ENCODE assay signal across 27 cellular contexts in genomic region chr2:37262510-37262909, GRCh38. TPM values are rescaled to one million over a fixed set of nuclear protein-coding genes. Genes with fewer than 3 reads are reported as not detected.
DNase-seq lines count a peak whose midpoint lies in the region; ATAC-seq and TF ChIP-seq lines count a peak whose summit lies in the region.
"Had no signal": no experiment of that assay in that cellular context is flagged by ENCODE, and none has a peak within 500 bp of the region (broad histone marks: within the 10 kb centered on the region; RNA-seq: fewer than 3 reads in every experiment).

No MANE protein-coding gene starts in this region.

- H3K9me3 Mint-ChIP-seq in MCF 10A (ENCODE audit: unreplicated experiment), result no peaks in the 10 kb centered on the region
- H3K9me3 Mint-ChIP-seq in activated T-helper 17 cell treated with anti-CD3 and anti-CD28 coated beads, Interleukin-2, amount 50 U/mL, for 72 hours, result no peaks in the 10 kb centered on the region
- H3K9me3 Mint-ChIP-seq in stimulated activated naive B cell treated with anti-CD40 and anti-IgM and Interleukin-4, amounts not matched to agents 10 μg/mL and 1 μg/mL and 100 μg/mL, for 72 hours, result no peaks in the 10 kb centered on the region
- H3K9me3 Mint-ChIP-seq: activated T-cell treated with anti-CD3 and anti-CD28 coated beads, Interleukin-2, amount 50 U/mL, for 4 hours; CD8-positive, alpha-beta memory T cell; naive thymus-derived CD8-positive, alpha-beta T cell had no signal

- no peak overlapping the region for H3K4me3 Mint-ChIP-seq in MCF 10A (ENCODE audit: unreplicated experiment)
- no peak overlapping the region for H3K4me3 Mint-ChIP-seq in activated T-helper 17 cell treated with anti-CD3 and anti-CD28 coated beads, Interleukin-2, amount 50 U/mL, for 72 hours
- H3K4me3 Mint-ChIP-seq in stimulated activated naive B cell treated with anti-CD40 and anti-IgM and Interleukin-4, amounts not matched to agents 10 μg/mL and 1 μg/mL and 100 μg/mL, for 72 hours, result no peak overlapping the region
- H3K4me3 Mint-ChIP-seq: activated T-cell treated with anti-CD3 and anti-CD28 coated beads, Interleukin-2, amount 50 U/mL, for 4 hours; naive thymus-derived CD8-positive, alpha-beta T cell had no signal

- H3K4me1 Mint-ChIP-seq in MCF 10A (ENCODE audit: insufficient read depth, unreplicated experiment), result no peaks in the 10 kb centered on the region
- peaks cover 5% of the 10 kb centered on the region for H3K4me1 Mint-ChIP-seq in activated T-helper 17 cell treated with anti-CD3 and anti-CD28 coated beads, Interleukin-2, amount 50 U/mL, for 72 hours
- H3K4me1 Mint-ChIP-seq in stimulated activated naive B cell treated with anti-CD40 and anti-IgM and Interleukin-4, amounts not matched to agents 10 μg/mL and 1 μg/mL and 100 μg/mL, for 72 hours, result peaks cover 12 to 18% of the 10 kb centered on the region in 2 donors
- H3K4me1 Mint-ChIP-seq: CD8-positive, alpha-beta memory T cell had no signal

- BruUV-seq in MCF 10A (replicated peaks; lab: Mats Ljungman, UMichigan), result no TSS peak

- no peak overlapping the region for H3K4me3 ChIP-seq in breast epithelium
- no peak overlapping the region for H3K4me3 ChIP-seq in NB4 (ENCODE audit: low read depth, low read length)
- no peak overlapping the region for H3K4me3 ChIP-seq in HAP-1
- H3K4me3 ChIP-seq: SJCRH30, skin epidermis, stomach, thyroid gland had no signal

- peaks cover 67% of the 10 kb centered on the region for H3K36me3 Mint-ChIP-seq in MCF 10A (ENCODE audit: insufficient read depth, unreplicated experiment)
- peaks cover 90% of the 10 kb centered on the region for H3K36me3 Mint-ChIP-seq in activated T-helper 17 cell treated with anti-CD3 and anti-CD28 coated beads, Interleukin-2, amount 50 U/mL, for 72 hours (ENCODE audit: low read depth)
- H3K36me3 Mint-ChIP-seq in stimulated activated naive B cell treated with anti-CD40 and anti-IgM and Interleukin-4, amounts not matched to agents 10 μg/mL and 1 μg/mL and 100 μg/mL, for 72 hours, result peaks cover 3 to 35% of the 10 kb centered on the region in 2 donors

- H3K36me3 ChIP-seq in breast epithelium (no peaks in the 10 kb centered on the region), HAP-1 (replicated peaks) (peaks cover 20% of the 10 kb centered on the region)

- no peak for ATAC-seq in activated T-helper 17 cell treated with anti-CD3 and anti-CD28 coated beads, Interleukin-2, amount 50 U/mL, for 72 hours (replicated peaks)
- no peak for ATAC-seq in stimulated activated naive B cell treated with anti-CD40 and anti-IgM and Interleukin-4, amounts not matched to agents 10 μg/mL and 1 μg/mL and 100 μg/mL, for 72 hours (replicated peaks)
- ATAC-seq in GM21529 (IDR thresholded peaks at IDR 0.05; ENCODE audit: unreplicated experiment), result no peak
- ATAC-seq: activated T-cell treated with anti-CD3 and anti-CD28 coated beads, Interleukin-2, amount 50 U/mL, for 4 hours; left lobe of liver; naive thymus-derived CD8-positive, alpha-beta T cell had no signal

- POLR2A ChIA-PET in MCF 10A (lab: Yijun Ruan, JAX), result interaction anchor here (1.4 kb wide), 1 partner anchor 12 kb away, joined by 7 read pairs; no protein-coding TSS in a partner anchor

- H3K27me3 ChIP-seq in breast epithelium (no peaks in the 10 kb centered on the region), HAP-1 (ENCODE audit: low read depth) (no peaks in the 10 kb centered on the region)
- H3K27me3 ChIP-seq: SJCRH30, stomach, thyroid gland had no signal

- H3K27ac ChIP-seq in breast epithelium, result no peak overlapping the region
- H3K27ac ChIP-seq: SJCRH30, skin epidermis, stomach, thyroid gland had no signal

- DNase-seq in MCF 10A (ENCODE audit: unreplicated experiment) (no peak), breast epithelium (ENCODE audit: low spot score in 2 of 2) (no peak), NB4 (ENCODE audit: low read depth) (peak; percentile 28), DMS114 treated with DMSO at 0.1 percent for 48 hours (lab: John Stamatoyannopoulos, UW; ENCODE audit: unreplicated experiment) (no peak), HAP-1 (ENCODE audit: low spot score in 2 of 2) (no peak)
- no peak for DNase-seq in stimulated activated naive B cell treated with anti-CD40 and anti-IgM and Interleukin-4, amounts not matched to agents 10 μg/mL and 1 μg/mL and 100 μg/mL, for 72 hours
- DNase-seq: 8988T; activated CD4-positive, CD25-positive, alpha-beta regulatory T cell treated with anti-CD3 and anti-CD28 coated beads, Interleukin-2, amount 50 U/mL, for 72 hours; activated CD8-positive, alpha-beta memory T cell treated with anti-CD3 and anti-CD28 coated beads for 24 hours; activated T-cell treated with anti-CD3 and anti-CD28 coated beads, Interleukin-2, amount 50 U/mL, for 4 hours; CD8-positive, alpha-beta memory T cell; cerebellar nuclear complex; DMS53; H7; KG1; naive thymus-derived CD8-positive, alpha-beta T cell; NCI-H1092; NCI-H187; NCI-H2171 treated with DMSO at 0.1 percent for 48 hours; NCI-H524 treated with DMSO at 0.1 percent for 48 hours; SJCRH30; stomach; thyroid gland had no signal

- H3K4me1 ChIP-seq in breast epithelium, result no peaks in the 10 kb centered on the region
- H3K4me1 ChIP-seq in HAP-1, result no peaks in the 10 kb centered on the region
- H3K4me1 ChIP-seq: SJCRH30, stomach, thyroid gland had no signal

- H3K27ac Mint-ChIP-seq in MCF 10A (ENCODE audit: low read depth, unreplicated experiment), result peak overlapping the region; percentile 12
- H3K27ac Mint-ChIP-seq in activated T-helper 17 cell treated with anti-CD3 and anti-CD28 coated beads, Interleukin-2, amount 50 U/mL, for 72 hours, result peak overlapping the region; percentile 9
- H3K27ac Mint-ChIP-seq in stimulated activated naive B cell treated with anti-CD40 and anti-IgM and Interleukin-4, amounts not matched to agents 10 μg/mL and 1 μg/mL and 100 μg/mL, for 72 hours, result peak overlapping the region; percentile 71

- CTCF ChIA-PET in MCF 10A (lab: Yijun Ruan, JAX), result interaction anchor here (0.6 kb wide), 1 partner anchor 42 kb away, joined by 4 read pairs; no protein-coding TSS in a partner anchor

- no peaks in the 10 kb centered on the region for H3K9me3 ChIP-seq in breast epithelium
- no peaks in the 10 kb centered on the region for H3K9me3 ChIP-seq in HAP-1
- H3K9me3 ChIP-seq: SJCRH30, stomach, thyroid gland had no signal

- TF ChIP-seq CTCF in MCF 10A (IDR thresholded peaks at IDR 0.05; ENCODE audit: unreplicated experiment), result no peak
- no peak for TF ChIP-seq CTCF in breast epithelium (IDR thresholded peaks at IDR 0.05)
- no peak for TF ChIP-seq CTCF in NB4 (IDR thresholded peaks at IDR 0.05; ENCODE audit: low read depth, low read length)

- TF ChIP-seq POLR2A in breast epithelium (IDR thresholded peaks at IDR 0.05), result no peak
- TF ChIP-seq POLR2A in NB4 (IDR thresholded peaks at IDR 0.05; ENCODE audit: extremely low read depth, insufficient read length), result no peak

- in situ Hi-C loops in HAP-1 (cut with MboI; ENCODE audit: low sequenced_read_pairs), result no loop called here

- no peaks in the 10 kb centered on the region for H3K27me3 Mint-ChIP-seq in MCF 10A (ENCODE audit: insufficient read depth, unreplicated experiment)
- no peaks in the 10 kb centered on the region for H3K27me3 Mint-ChIP-seq in activated T-helper 17 cell treated with anti-CD3 and anti-CD28 coated beads, Interleukin-2, amount 50 U/mL, for 72 hours
- H3K27me3 Mint-ChIP-seq in stimulated activated naive B cell treated with anti-CD40 and anti-IgM and Interleukin-4, amounts not matched to agents 10 μg/mL and 1 μg/mL and 100 μg/mL, for 72 hours, result no peaks in the 10 kb centered on the region
- H3K27me3 Mint-ChIP-seq: CD8-positive, alpha-beta memory T cell; naive thymus-derived CD8-positive, alpha-beta T cell had no signal

- intact Hi-C loops in MCF 10A (cut with micrococcal nuclease) (no loop called here), breast epithelium (cut with DNase I; ENCODE audit: low total_unique reads) (no loop called here)

RNA-seq across cellular contexts. Expression of gene NDUFAF7, which starts 31.1 kb away (rescaled TPM):
- total RNA-seq in MCF 10A (2022) (16.1 and 18.3 TPM in 2 replicates), breast epithelium (10 to 100 TPM; 13.3 to 29.0 (median 20.6) TPM)
- total RNA-seq in activated T-helper 17 cell treated with anti-CD3 and anti-CD28 coated beads, Interleukin-2, amount 50 U/mL, for 72 hours, result 10 to 100 TPM; 21.9 to 29.8 TPM

RNA-seq across cellular contexts. Expression of gene CEBPZ, which starts 31.1 kb away (rescaled TPM):
- total RNA-seq in MCF 10A (2022), result 46.6 and 61.7 TPM in 2 replicates
- total RNA-seq in breast epithelium, result 10 to 100 TPM; 37.9 to 51.1 (median 46.9) TPM
- 10 to 100 TPM; 55.6 to 68.3 TPM for total RNA-seq in activated T-helper 17 cell treated with anti-CD3 and anti-CD28 coated beads, Interleukin-2, amount 50 U/mL, for 72 hours

Comparison
In these comparisons a context has a peak if more than half of its experiments do, and no peak if none do; other contexts are left out.
1. H3K27ac Mint-ChIP-seq: peak in every context shown above with its lines; median percentile 71 in stimulated activated naive B cell treated with anti-CD40 and anti-IgM and Interleukin-4, amounts not matched to agents 10 μg/mL and 1 μg/mL and 100 μg/mL, for 72 hours; 12 in MCF 10A; 9 in activated T-helper 17 cell treated with anti-CD3 and anti-CD28 coated beads, Interleukin-2, amount 50 U/mL, for 72 hours.